Comparison of ENCODE assay signal across 30 cellular contexts in the genomic region with DNA sequence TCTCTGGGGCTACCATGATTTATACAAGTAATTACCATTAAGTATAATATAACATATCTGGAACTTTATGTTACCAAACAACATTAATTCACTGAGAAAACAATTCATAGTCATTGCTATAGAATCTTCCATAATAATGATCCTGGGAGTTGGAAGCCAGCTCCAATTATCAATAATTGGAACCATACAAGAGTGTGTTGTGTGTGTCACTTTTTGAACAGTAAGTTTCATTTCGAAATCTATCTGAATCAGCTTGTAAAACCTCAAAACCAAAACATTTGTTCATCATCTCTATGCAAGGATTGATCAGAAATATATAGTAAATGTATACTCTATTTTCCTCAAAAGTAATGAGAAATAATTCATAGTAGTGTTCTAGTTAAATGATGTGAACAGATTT.
"Had no signal": no experiment of that assay in that cellular context is flagged by ENCODE, and none has a peak within 500 bp of the region (broad histone marks: within the 10 kb centered on the region; RNA-seq: fewer than 3 reads in every experiment).

No MANE protein-coding gene starts in this region.

- H3K4me3 ChIP-seq: adrenal gland, body of pancreas, colonic mucosa, gastrocnemius medialis, heart left ventricle had no signal

- H3K9me3 ChIP-seq: colonic mucosa, gastrocnemius medialis had no signal

- H3K4me1 ChIP-seq: adrenal gland, body of pancreas, colonic mucosa, foreskin keratinocyte, gastrocnemius medialis had no signal

- H3K36me3 ChIP-seq: adrenal gland, colonic mucosa, WERI-Rb-1 had no signal

- H3K27ac ChIP-seq: adrenal gland, body of pancreas, colonic mucosa, foreskin keratinocyte, gastrocnemius medialis, heart left ventricle, WERI-Rb-1 had no signal

- ATAC-seq: activated CD4-positive, CD25-positive, alpha-beta regulatory T cell treated with anti-CD3 and anti-CD28 coated beads, Interleukin-2, amount 50 U/mL, for 24 hours; activated CD8-positive, alpha-beta T cell treated with anti-CD3 and anti-CD28 coated beads for 36 hours; activated T-cell treated with anti-CD3 and anti-CD28 coated beads, Interleukin-2, amount 50 U/mL, for 4 hours; activated T-helper 17 cell treated with anti-CD3 and anti-CD28 coated beads, Interleukin-2, amount 50 U/mL, for 72 hours; body of pancreas; esophagus mucosa; foreskin keratinocyte; gastrocnemius medialis; heart left ventricle had no signal

- DNase-seq: activated B cell treated with CpG ODN at 0.5 μM for 24 hours; activated CD4-positive, alpha-beta T cell treated with anti-CD3 and anti-CD28 coated beads for 48 hours; activated CD4-positive, alpha-beta T cell treated with anti-CD3 and anti-CD28 coated beads, Interleukin-2, amount 50 U/mL, for 1 hour; activated CD4-positive, alpha-beta T cell treated with anti-CD3 and anti-CD28 coated beads, Interleukin-2, amount 50 U/mL, for 48 hours; activated CD8-positive, alpha-beta memory T cell treated with anti-CD3 and anti-CD28 coated beads for 24 hours; activated CD8-positive, alpha-beta T cell treated with anti-CD3 and anti-CD28 coated beads for 36 hours; activated effector memory CD4-positive, alpha-beta T cell treated with Interleukin-2 at 50 U/mL for 16 hours; activated gamma-delta T cell treated with Interleukin-2 at 50 U/mL for 16 hours; activated naive CD4-positive, alpha-beta T cell treated with anti-CD3 and anti-CD28 coated beads, Interleukin-2, amount 50 U/mL, for 16 hours; activated naive CD4-positive, alpha-beta T cell treated with Interleukin-2 at 50 U/mL for 16 hours; activated T-cell treated with anti-CD3 and anti-CD28 coated beads, Interleukin-2, amount 50 U/mL, for 4 hours; adrenal gland; amygdala; aorta; body of pancreas; central memory CD4-positive, alpha-beta T cell; cerebellar nuclear complex; colonic mucosa; effector memory CD4-positive, alpha-beta T cell; endodermal cell; foreskin keratinocyte; gastrocnemius medialis; glutamatergic neuron; heart left ventricle; hypothalamus; T-helper 9 cell; WERI-Rb-1 had no signal

- H3K27me3 ChIP-seq: adrenal gland, body of pancreas, colonic mucosa, foreskin keratinocyte, gastrocnemius medialis, heart left ventricle had no signal
